8 cellular contexts compared by ENCODE assay signal in the genomic region with DNA sequence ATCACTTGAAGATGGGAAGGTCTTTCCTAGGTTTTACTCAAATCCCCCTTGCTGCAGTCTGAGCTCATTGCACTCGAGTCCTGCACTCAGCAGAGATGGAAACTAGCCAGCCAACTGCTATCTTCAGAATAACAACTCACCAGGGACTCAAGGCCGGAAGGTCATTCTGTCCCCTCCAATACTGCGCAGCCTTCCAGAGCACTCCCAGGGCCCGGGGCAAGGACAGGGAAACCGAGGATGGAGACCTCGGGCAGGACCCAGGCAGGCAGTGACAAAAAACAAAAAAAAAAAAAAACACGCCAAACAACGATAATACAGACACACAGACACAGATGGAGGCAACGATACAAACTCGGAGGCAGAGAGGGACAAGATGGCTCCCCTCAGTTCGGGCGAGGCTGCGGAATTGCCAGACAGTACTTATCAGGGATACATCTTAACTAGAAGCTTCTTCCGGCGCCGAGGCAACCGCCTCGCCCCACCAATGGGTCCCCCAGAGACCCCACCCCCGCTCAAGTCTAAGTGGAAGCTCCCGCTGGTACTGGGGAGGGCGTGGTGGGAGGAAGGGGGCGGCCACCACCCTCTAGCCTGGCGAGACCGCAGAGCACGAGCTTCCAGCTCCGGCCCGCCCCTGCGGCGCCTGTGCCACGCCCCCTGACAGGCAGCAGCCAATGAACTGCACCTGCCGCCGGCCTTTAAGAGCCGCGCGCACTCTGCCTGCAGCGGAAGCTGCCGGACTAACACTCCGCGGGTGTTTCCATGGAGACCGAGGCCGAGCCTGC. TPM values are rescaled to one million over a fixed set of nuclear protein-coding genes. Genes with fewer than 3 reads are reported as not detected.
A peak's percentile ranks its signal among the peaks of the same experiment; 100 is the strongest.
DNase-seq lines count a peak whose midpoint lies in the region; ATAC-seq and TF ChIP-seq lines count a peak whose summit lies in the region.

No MANE protein-coding gene starts in this region.

- peak overlapping the region; percentile 94 to 97 (median 94) for H3K27ac Mint-ChIP-seq in IgD-negative memory B cell

- H3K9me3 ChIP-seq in mucosa of rectum (ENCODE audit: control insufficient read depth in 2 of 2, low read length in 2 of 2), result no peaks in the 10 kb centered on the region

- H3K36me3 Mint-ChIP-seq in IgD-negative memory B cell, result peaks cover 1% of the 10 kb centered on the region

- H3K27me3 ChIP-seq in mucosa of rectum (ENCODE audit: control insufficient read depth in 2 of 2, insufficient read depth in 2 of 2, low read length in 2 of 2), result peaks cover 0 to 7% of the 10 kb centered on the region in 2 donors

- peak; percentile 98 for ATAC-seq in GM21576 (IDR thresholded peaks at IDR 0.05; ENCODE audit: unreplicated experiment)

- H3K4me3 ChIP-seq in mucosa of rectum (ENCODE audit: low read length in 2 of 2), result peak overlapping the region; percentile 72 to 84

- H3K27me3 Mint-ChIP-seq in IgD-negative memory B cell, result peaks cover 7% of the 10 kb centered on the region

- no peaks in the 10 kb centered on the region for H3K9me3 Mint-ChIP-seq in IgD-negative memory B cell

- H3K36me3 ChIP-seq in mucosa of rectum (ENCODE audit: control insufficient read depth in 2 of 2, insufficient read depth in 2 of 2, low read length in 2 of 2), result no peaks in the 10 kb centered on the region

- peak overlapping the region; percentile 57 to 68 for H3K9ac ChIP-seq in mucosa of rectum (ENCODE audit: low read depth in 1 of 2, low read length in 2 of 2)

- peaks cover 14 to 15% of the 10 kb centered on the region in 2 donors for H3K4me1 ChIP-seq in mucosa of rectum (ENCODE audit: control insufficient read depth in 2 of 2, insufficient read depth in 2 of 2, low read length in 2 of 2)

- peak overlapping the region; percentile 64 to 68 for H3K27ac ChIP-seq in mucosa of rectum (ENCODE audit: low read depth in 2 of 2, low read length in 2 of 2)

- peak; percentile 70 for DNase-seq in DMS153 treated with DMSO at 0.1 percent for 48 hours (lab: John Stamatoyannopoulos, UW; ENCODE audit: unreplicated experiment)
- peak; percentile 99 for DNase-seq in OCI-M1 (lab: John Stamatoyannopoulos, UW)
- peak; percentile 96 for DNase-seq in activated T-cell treated with anti-CD3 and anti-CD28 coated beads for 48 hours (ENCODE audit: low read depth)
- peak; percentile 99 to 100 for DNase-seq in erythroblast (lab: John Stamatoyannopoulos, UW)
- DNase-seq in stimulated activated CD8-positive, alpha-beta memory T cell treated with anti-CD3 and anti-CD28 coated beads, Interleukin-4, amount 100 ng/mL, for 4 hours (ENCODE audit: low read depth in 2 of 2, low spot score in 1 of 2), result peak; percentile 75 to 92

- peak; percentile 89 for TF ChIP-seq POLR2A in erythroblast (IDR thresholded peaks at IDR 0.05; ENCODE audit: low read length)

- peaks cover 12 to 16% (median 13%) of the 10 kb centered on the region in 3 donors for H3K4me1 Mint-ChIP-seq in IgD-negative memory B cell

- H3K4me3 Mint-ChIP-seq in IgD-negative memory B cell, result peak overlapping the region; percentile 88 to 99 (median 96)

RNA-seq across cellular contexts. Expression of a gene that starts 7.0 kb away (rescaled TPM):
- polyA plus RNA-seq in IgD-negative memory B cell, result not detected

RNA-seq across cellular contexts. Expression of a gene that starts 17.5 kb away (rescaled TPM):
- polyA plus RNA-seq in IgD-negative memory B cell, result 10.7 TPM

Comparison
In these comparisons a context has a peak if more than half of its experiments do, and no peak if none do; other contexts are left out.
1. Peak in every context shown above with its lines: DNase-seq, ATAC-seq, H3K4me3 ChIP-seq and H3K27ac ChIP-seq.